18 cellular contexts compared by ENCODE assay signal in the genomic region with DNA sequence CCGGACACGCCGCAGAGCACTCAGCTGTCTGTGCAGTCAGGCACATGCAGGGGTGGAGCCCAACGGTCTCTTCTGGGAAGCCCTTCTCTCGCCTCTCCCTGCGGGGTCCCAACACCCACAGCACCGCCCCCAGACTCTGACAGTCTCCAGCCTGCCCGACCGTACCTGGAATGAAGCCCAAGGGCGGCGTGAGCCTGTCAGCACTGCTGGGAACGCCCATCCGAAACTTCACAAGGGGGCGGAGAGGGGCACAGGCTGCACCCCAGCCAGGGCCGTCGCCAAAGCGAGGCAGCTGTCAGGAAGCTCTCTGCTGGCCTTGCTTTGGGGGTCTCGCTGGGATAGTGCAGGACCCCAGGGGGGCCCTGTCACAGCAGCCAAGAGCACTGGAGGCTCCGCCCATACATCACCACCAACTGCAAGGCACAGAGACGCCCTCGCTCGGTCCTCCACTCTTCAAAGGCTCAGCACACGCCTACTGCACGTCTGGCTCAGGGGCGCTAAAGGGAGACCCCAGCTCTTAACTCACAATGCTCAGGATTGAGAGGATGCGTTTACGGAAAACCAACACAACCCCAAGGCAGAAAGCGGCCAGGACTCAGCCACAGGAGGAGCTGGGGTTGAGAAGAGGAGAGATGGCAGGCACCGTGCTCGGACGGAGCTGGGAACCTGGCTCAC.
"Had no signal": no experiment of that assay in that cellular context is flagged by ENCODE, and none has a peak within 500 bp of the region (broad histone marks: within the 10 kb centered on the region; RNA-seq: fewer than 3 reads in every experiment).

No MANE protein-coding gene starts in this region.

- H3K27ac ChIP-seq: left lung, psoas muscle, sigmoid colon, stomach, thoracic aorta, vagina had no signal

- H3K27me3 Mint-ChIP-seq: activated CD8-positive, alpha-beta T cell treated with anti-CD3 and anti-CD28 coated beads for 36 hours; activated naive CD8-positive, alpha-beta T cell; natural killer cell treated with Interleukin-12 subunit alpha and Interleukin-12 subunit beta and Interleukin-15 and Interleukin-18, amount 100 ng/mL, for 72 hours; T-cell had no signal

- H3K36me3 Mint-ChIP-seq: natural killer cell treated with Interleukin-12 subunit alpha and Interleukin-12 subunit beta and Interleukin-15 and Interleukin-18, amount 100 ng/mL, for 72 hours had no signal

- H3K4me1 Mint-ChIP-seq: T-cell had no signal

- H3K4me1 ChIP-seq: vagina had no signal

- ATAC-seq: activated CD8-positive, alpha-beta T cell treated with anti-CD3 and anti-CD28 coated beads for 36 hours; activated T-cell treated with anti-CD3 and anti-CD28 coated beads, Interleukin-2, amount 50 U/mL, for 72 hours; esophagus mucosa; left lung; natural killer cell treated with Interleukin-12 subunit alpha and Interleukin-12 subunit beta and Interleukin-15 and Interleukin-18, amount 100 ng/mL, for 72 hours; psoas muscle; T-cell had no signal

- DNase-seq: activated CD4-positive, alpha-beta T cell treated with anti-CD3 and anti-CD28 coated beads for 4 hours; activated CD8-positive, alpha-beta T cell treated with anti-CD3 and anti-CD28 coated beads for 36 hours; activated gamma-delta T cell treated with Interleukin-2 at 50 U/mL for 16 hours; activated T-cell treated with anti-CD3 and anti-CD28 coated beads, Interleukin-2, amount 50 U/mL, for 72 hours; amniotic stem cell; mesenchymal stem cell; psoas muscle; stimulated activated CD4-positive, alpha-beta T cell treated with anti-CD3 and anti-CD28 coated beads, Interleukin-1b, Interleukin-23, amount 100 ng/mL, for 48 hours; stomach; T-cell; T1000 had no signal

- H3K9me3 Mint-ChIP-seq: activated CD8-positive, alpha-beta T cell treated with anti-CD3 and anti-CD28 coated beads for 36 hours; activated T-cell treated with anti-CD3 and anti-CD28 coated beads, Interleukin-2, amount 50 U/mL, for 72 hours; natural killer cell treated with Interleukin-12 subunit alpha and Interleukin-12 subunit beta and Interleukin-15 and Interleukin-18, amount 100 ng/mL, for 72 hours; T-cell had no signal

- H3K9me3 ChIP-seq: left lung, psoas muscle, sigmoid colon, stomach, thoracic aorta, vagina had no signal

- H3K4me3 Mint-ChIP-seq: activated CD8-positive, alpha-beta T cell treated with anti-CD3 and anti-CD28 coated beads for 36 hours; activated naive CD8-positive, alpha-beta T cell; activated T-cell treated with anti-CD3 and anti-CD28 coated beads, Interleukin-2, amount 50 U/mL, for 72 hours; natural killer cell treated with Interleukin-12 subunit alpha and Interleukin-12 subunit beta and Interleukin-15 and Interleukin-18, amount 100 ng/mL, for 72 hours; T-cell had no signal

- H3K4me3 ChIP-seq: left lung, psoas muscle, sigmoid colon, stomach, thoracic aorta, vagina had no signal

- H3K27ac Mint-ChIP-seq: activated CD8-positive, alpha-beta T cell treated with anti-CD3 and anti-CD28 coated beads for 36 hours; activated naive CD8-positive, alpha-beta T cell; activated T-cell treated with anti-CD3 and anti-CD28 coated beads, Interleukin-2, amount 50 U/mL, for 72 hours; natural killer cell treated with Interleukin-12 subunit alpha and Interleukin-12 subunit beta and Interleukin-15 and Interleukin-18, amount 100 ng/mL, for 72 hours; T-cell had no signal

- H3K27me3 ChIP-seq: left lung, sigmoid colon, stomach, vagina had no signal
